ENCODE assay signal across 1 cellular context in the genomic region with DNA sequence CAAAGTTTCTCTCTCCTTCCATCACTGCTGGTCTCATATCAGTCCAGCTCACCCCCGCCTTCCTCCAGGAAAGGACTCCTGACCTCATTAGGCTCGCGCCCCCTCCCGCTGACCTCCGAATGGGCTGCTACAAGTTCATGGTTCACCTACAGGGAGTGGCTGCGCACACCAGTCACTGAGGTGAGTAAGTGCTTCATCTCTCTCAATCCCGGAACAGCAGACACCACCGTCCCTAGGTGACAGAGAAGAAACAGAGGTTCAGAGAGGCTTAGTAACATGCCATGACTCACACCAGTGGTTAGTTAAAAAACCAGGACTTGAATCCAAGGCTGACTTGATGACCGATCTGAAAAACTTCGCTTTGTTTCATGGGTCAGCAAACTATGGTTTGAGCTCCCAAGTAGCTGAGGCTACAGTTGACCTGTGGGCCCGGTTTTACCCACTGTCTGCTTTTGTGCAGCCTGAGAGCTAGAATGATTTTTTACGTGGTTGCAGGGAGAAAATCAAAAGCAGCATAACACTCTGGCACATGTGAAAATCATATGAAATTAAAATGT.
TF ChIP-seq lines count a peak whose summit lies in the region.

No MANE protein-coding gene starts in this region.

TF ChIP-seq in K562, 482 proteins besides CTCF, POLR2A, EP300 and RAD21 (continued from another document and continues in another):
- no peak for TF ChIP-seq RREB1 (CRISPR knock-in tag; IDR thresholded peaks at IDR 0.05)
- no peak for TF ChIP-seq CBX2 (IDR thresholded peaks at IDR 0.05; ENCODE audit: insufficient read depth, low read length, poor library complexity, severe bottlenecking)
- TF ChIP-seq POLR2H (tag; IDR thresholded peaks at IDR 0.05; ENCODE audit: low read depth): no peak
- TF ChIP-seq STAT5A (IDR thresholded peaks at IDR 0.05; ENCODE audit: borderline replicate concordance, low read length): no peak
- no peak for TF ChIP-seq CHCHD3 (CRISPR knock-in tag; IDR thresholded peaks at IDR 0.05)
- no peak for TF ChIP-seq SUPT5H (IDR thresholded peaks at IDR 0.05)
- TF ChIP-seq SAP30 (IDR thresholded peaks at IDR 0.05; ENCODE audit: borderline replicate concordance, insufficient read depth, low read depth, low read length, poor library complexity, severe bottlenecking): no peak
- TF ChIP-seq KLF16 (IDR thresholded peaks at IDR 0.05): no peak
- no peak for TF ChIP-seq PURB (CRISPR knock-in tag; IDR thresholded peaks at IDR 0.05; ENCODE audit: low read depth)
- no peak for TF ChIP-seq FOXA3 (CRISPR knock-in tag; conservative IDR thresholded peaks at IDR 0.05 in 1 of 2, IDR thresholded peaks at IDR 0.05 in 1 of 2)
- no peak for TF ChIP-seq GATA2 (CRISPR knock-in tag; IDR thresholded peaks at IDR 0.05)
- TF ChIP-seq, protein P1, sequence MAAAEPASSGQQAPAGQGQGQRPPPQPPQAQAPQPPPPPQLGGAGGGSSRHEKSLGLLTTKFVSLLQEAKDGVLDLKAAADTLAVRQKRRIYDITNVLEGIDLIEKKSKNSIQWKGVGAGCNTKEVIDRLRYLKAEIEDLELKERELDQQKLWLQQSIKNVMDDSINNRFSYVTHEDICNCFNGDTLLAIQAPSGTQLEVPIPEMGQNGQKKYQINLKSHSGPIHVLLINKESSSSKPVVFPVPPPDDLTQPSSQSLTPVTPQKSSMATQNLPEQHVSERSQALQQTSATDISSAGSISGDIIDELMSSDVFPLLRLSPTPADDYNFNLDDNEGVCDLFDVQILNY (CRISPR knock-in tag; IDR thresholded peaks at IDR 0.05): no peak
- TF ChIP-seq, protein P2, sequence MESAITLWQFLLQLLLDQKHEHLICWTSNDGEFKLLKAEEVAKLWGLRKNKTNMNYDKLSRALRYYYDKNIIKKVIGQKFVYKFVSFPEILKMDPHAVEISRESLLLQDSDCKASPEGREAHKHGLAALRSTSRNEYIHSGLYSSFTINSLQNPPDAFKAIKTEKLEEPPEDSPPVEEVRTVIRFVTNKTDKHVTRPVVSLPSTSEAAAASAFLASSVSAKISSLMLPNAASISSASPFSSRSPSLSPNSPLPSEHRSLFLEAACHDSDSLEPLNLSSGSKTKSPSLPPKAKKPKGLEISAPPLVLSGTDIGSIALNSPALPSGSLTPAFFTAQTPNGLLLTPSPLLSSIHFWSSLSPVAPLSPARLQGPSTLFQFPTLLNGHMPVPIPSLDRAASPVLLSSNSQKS (CRISPR knock-in tag; IDR thresholded peaks at IDR 0.05): no peak
- no peak for TF ChIP-seq ZNF785 (CRISPR knock-in tag; IDR thresholded peaks at IDR 0.05)
- no peak for TF ChIP-seq HEY1 (CRISPR knock-in tag; IDR thresholded peaks at IDR 0.05; ENCODE audit: borderline replicate concordance)
- no peak for TF ChIP-seq PPARD (CRISPR knock-in tag; IDR thresholded peaks at IDR 0.05)
- no peak for TF ChIP-seq PTBP1 (IDR thresholded peaks at IDR 0.05; ENCODE audit: low read depth, low read length)
- 0 out of 4 replicates have a peak, but pooled peaks of 1 of the 2 experiments have one; percentile 26 for TF ChIP-seq MLLT1 (IDR thresholded peaks at IDR 0.05)
- TF ChIP-seq PHF20 (IDR thresholded peaks at IDR 0.05; ENCODE audit: partially characterized antibody): no peak
- no peak for TF ChIP-seq ELF4 (CRISPR knock-in tag; IDR thresholded peaks at IDR 0.05)
- no peak for TF ChIP-seq CBFB (CRISPR knock-in tag; IDR thresholded peaks at IDR 0.05)
- no peak for TF ChIP-seq MYC (IDR thresholded peaks at IDR 0.05; ENCODE audit: low read depth, low read length)
- no peak for TF ChIP-seq MYC (CRISPR knock-in tag; IDR thresholded peaks at IDR 0.05; ENCODE audit: borderline replicate concordance, low read depth)
- no peak for TF ChIP-seq ZNF239 (CRISPR knock-in tag; IDR thresholded peaks at IDR 0.05)
- no peak for TF ChIP-seq ZNF77 (CRISPR knock-in tag; IDR thresholded peaks at IDR 0.05)
- TF ChIP-seq HOMEZ (CRISPR knock-in tag; IDR thresholded peaks at IDR 0.05): no peak
- no peak for TF ChIP-seq HCFC1 (IDR thresholded peaks at IDR 0.05; ENCODE audit: low read depth, low read length)
- TF ChIP-seq ZNF57 (CRISPR knock-in tag; IDR thresholded peaks at IDR 0.05): no peak
- TF ChIP-seq COPS2 (conservative IDR thresholded peaks at IDR 0.05): no peak
- TF ChIP-seq, protein P3, sequence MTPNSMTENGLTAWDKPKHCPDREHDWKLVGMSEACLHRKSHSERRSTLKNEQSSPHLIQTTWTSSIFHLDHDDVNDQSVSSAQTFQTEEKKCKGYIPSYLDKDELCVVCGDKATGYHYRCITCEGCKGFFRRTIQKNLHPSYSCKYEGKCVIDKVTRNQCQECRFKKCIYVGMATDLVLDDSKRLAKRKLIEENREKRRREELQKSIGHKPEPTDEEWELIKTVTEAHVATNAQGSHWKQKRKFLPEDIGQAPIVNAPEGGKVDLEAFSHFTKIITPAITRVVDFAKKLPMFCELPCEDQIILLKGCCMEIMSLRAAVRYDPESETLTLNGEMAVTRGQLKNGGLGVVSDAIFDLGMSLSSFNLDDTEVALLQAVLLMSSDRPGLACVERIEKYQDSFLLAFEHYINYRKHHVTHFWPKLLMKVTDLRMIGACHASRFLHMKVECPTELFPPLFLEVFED (CRISPR knock-in tag; conservative IDR thresholded peaks at IDR 0.05): no peak
- TF ChIP-seq ZNF143 (CRISPR knock-in tag; IDR thresholded peaks at IDR 0.05): no peak
- no peak for TF ChIP-seq KLF10 (CRISPR knock-in tag; IDR thresholded peaks at IDR 0.05)
- TF ChIP-seq ZNF253 (CRISPR knock-in tag; conservative IDR thresholded peaks at IDR 0.05): no peak
- TF ChIP-seq, protein P4, sequence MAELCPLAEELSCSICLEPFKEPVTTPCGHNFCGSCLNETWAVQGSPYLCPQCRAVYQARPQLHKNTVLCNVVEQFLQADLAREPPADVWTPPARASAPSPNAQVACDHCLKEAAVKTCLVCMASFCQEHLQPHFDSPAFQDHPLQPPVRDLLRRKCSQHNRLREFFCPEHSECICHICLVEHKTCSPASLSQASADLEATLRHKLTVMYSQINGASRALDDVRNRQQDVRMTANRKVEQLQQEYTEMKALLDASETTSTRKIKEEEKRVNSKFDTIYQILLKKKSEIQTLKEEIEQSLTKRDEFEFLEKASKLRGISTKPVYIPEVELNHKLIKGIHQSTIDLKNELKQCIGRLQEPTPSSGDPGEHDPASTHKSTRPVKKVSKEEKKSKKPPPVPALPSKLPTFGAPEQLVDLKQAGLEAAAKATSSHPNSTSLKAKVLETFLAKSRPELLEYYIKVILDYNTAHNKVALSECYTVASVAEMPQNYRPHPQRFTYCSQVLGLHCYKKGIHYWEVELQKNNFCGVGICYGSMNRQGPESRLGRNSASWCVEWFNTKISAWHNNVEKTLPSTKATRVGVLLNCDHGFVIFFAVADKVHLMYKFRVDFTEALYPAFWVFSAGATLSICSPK (IDR thresholded peaks at IDR 0.05; ENCODE audit: borderline replicate concordance): no peak
- peak; percentile 62 for TF ChIP-seq MEIS2 (IDR thresholded peaks at IDR 0.05; ENCODE audit: partially characterized antibody)
- TF ChIP-seq HDAC1 (IDR thresholded peaks at IDR 0.05): peak in 1 of 2 experiments; percentile 37; a peak in 1 of 4 replicates
- TF ChIP-seq, protein P5, sequence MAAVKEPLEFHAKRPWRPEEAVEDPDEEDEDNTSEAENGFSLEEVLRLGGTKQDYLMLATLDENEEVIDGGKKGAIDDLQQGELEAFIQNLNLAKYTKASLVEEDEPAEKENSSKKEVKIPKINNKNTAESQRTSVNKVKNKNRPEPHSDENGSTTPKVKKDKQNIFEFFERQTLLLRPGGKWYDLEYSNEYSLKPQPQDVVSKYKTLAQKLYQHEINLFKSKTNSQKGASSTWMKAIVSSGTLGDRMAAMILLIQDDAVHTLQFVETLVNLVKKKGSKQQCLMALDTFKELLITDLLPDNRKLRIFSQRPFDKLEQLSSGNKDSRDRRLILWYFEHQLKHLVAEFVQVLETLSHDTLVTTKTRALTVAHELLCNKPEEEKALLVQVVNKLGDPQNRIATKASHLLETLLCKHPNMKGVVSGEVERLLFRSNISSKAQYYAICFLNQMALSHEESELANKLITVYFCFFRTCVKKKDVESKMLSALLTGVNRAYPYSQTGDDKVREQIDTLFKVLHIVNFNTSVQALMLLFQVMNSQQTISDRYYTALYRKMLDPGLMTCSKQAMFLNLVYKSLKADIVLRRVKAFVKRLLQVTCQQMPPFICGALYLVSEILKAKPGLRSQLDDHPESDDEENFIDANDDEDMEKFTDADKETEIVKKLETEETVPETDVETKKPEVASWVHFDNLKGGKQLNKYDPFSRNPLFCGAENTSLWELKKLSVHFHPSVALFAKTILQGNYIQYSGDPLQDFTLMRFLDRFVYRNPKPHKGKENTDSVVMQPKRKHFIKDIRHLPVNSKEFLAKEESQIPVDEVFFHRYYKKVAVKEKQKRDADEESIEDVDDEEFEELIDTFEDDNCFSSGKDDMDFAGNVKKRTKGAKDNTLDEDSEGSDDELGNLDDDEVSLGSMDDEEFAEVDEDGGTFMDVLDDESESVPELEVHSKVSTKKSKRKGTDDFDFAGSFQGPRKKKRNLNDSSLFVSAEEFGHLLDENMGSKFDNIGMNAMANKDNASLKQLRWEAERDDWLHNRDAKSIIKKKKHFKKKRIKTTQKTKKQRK (IDR thresholded peaks at IDR 0.05; ENCODE audit: borderline replicate concordance, low read depth, low read length): no peak
- no peak for TF ChIP-seq ZC3H8 (IDR thresholded peaks at IDR 0.05)
- no peak for TF ChIP-seq TEAD2 (tag; IDR thresholded peaks at IDR 0.05)
- no peak for TF ChIP-seq SMAD3 (CRISPR knock-in tag; conservative IDR thresholded peaks at IDR 0.05)
- TF ChIP-seq, protein P6, sequence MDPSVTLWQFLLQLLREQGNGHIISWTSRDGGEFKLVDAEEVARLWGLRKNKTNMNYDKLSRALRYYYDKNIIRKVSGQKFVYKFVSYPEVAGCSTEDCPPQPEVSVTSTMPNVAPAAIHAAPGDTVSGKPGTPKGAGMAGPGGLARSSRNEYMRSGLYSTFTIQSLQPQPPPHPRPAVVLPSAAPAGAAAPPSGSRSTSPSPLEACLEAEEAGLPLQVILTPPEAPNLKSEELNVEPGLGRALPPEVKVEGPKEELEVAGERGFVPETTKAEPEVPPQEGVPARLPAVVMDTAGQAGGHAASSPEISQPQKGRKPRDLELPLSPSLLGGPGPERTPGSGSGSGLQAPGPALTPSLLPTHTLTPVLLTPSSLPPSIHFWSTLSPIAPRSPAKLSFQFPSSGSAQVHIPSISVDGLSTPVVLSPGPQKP (CRISPR knock-in tag; IDR thresholded peaks at IDR 0.05): no peak
